Comparison of ENCODE assay signal across 35 cellular contexts in genomic region chr11:118560806-118561205, GRCh38.
"Had no signal": no experiment of that assay in that cellular context is flagged by ENCODE, and none has a peak within 500 bp of the region (broad histone marks: within the 10 kb centered on the region; RNA-seq: fewer than 3 reads in every experiment).

No MANE protein-coding gene starts in this region.

- H3K27ac ChIP-seq: KMS-11 had no signal

- H3K9me3 ChIP-seq: MG63 had no signal

- H3K4me3 ChIP-seq: MG63 had no signal

- DNase-seq: Karpas-422, Kasumi-1, KBM-7, KG1, MG63, MM.1S, MV-4-11, NCI-H1048, NCI-H1092, NCI-H1092 treated with DMSO at 0.1 percent for 48 hours, NCI-H1105, NCI-H1105 treated with DMSO at 0.1 percent for 48 hours, NCI-H1417, NCI-H1417 treated with DMSO at 0.1 percent for 48 hours, NCI-H1436, NCI-H1436 treated with DMSO at 0.1 percent for 48 hours, NCI-H146, NCI-H1694, NCI-H1694 treated with DMSO at 0.1 percent for 48 hours, NCI-H187, NCI-H187 treated with DMSO at 0.1 percent for 48 hours, NCI-H1930, NCI-H2029, NCI-H2029 treated with DMSO at 0.1 percent for 48 hours, NCI-H2081, NCI-H2081 treated with DMSO at 0.1 percent for 48 hours, NCI-H2107, NCI-H2171, NCI-H2171 treated with DMSO at 0.1 percent for 48 hours, NCI-H2227 treated with DMSO at 0.1 percent for 48 hours, NCI-H226, NCI-H345, NCI-H446, NCI-H446 treated with DMSO at 0.1 percent for 48 hours had no signal

- H3K27me3 ChIP-seq: MG63 had no signal
